Comparison of ENCODE assay signal across 8 cellular contexts in genomic region chr11:66478823-66479740, GRCh38. TPM values are rescaled to one million over a fixed set of nuclear protein-coding genes. Genes with fewer than 3 reads are reported as not detected.
DNase-seq lines count a peak whose midpoint lies in the region; ATAC-seq and TF ChIP-seq lines count a peak whose summit lies in the region.

No MANE protein-coding gene starts in this region.

- peak; percentile 34 for DNase-seq in ACHN
- DNase-seq in GM12865 (ENCODE audit: low read depth) = peak; percentile 63
- DNase-seq in NCI-H82 treated with DMSO at 0.1 percent for 48 hours (lab: John Stamatoyannopoulos, UW; ENCODE audit: unreplicated experiment) = peak; percentile 7
- peak in 1 of 2 donors; percentile 78 for DNase-seq in ascending aorta (ENCODE audit: low spot score in 2 of 2)
- DNase-seq in iPS DF 6.9 (ENCODE audit: low read depth, low spot score) = no peak
- no peak for DNase-seq in skeletal muscle cell (ENCODE audit: low read depth)

- H3K36me3 ChIP-seq in ascending aorta (peaks cover 10 to 21% of the 10 kb centered on the region in 2 donors), iPS DF 6.9 (ENCODE audit: control insufficient read depth, insufficient read depth, low read length) (peaks cover 5% of the 10 kb centered on the region; the same call in 1 of the 2 replicates)

- peak overlapping the region; percentile 76 for H3K4me3 ChIP-seq in GM12865 (ENCODE audit: low read depth, low read length)
- H3K4me3 ChIP-seq in ascending aorta = peak overlapping the region; percentile 67 to 75
- peak overlapping the region; percentile 90; the same call in 1 of the 2 replicates for H3K4me3 ChIP-seq in iPS DF 6.9 (ENCODE audit: low read length)
- peak overlapping the region; percentile 64 for H3K4me3 ChIP-seq in skeletal muscle cell (ENCODE audit: low read depth, low read length)

- in situ Hi-C loops in ACHN (cut with HindIII; ENCODE audit: low pct_ligation_motif_present, low pct_unique_long_range_greater_than_20kb, low sequenced_read_pairs) = no loop called here

- peak overlapping the region; percentile 84 to 92 for H3K27ac ChIP-seq in ascending aorta
- no peak overlapping the region for H3K27ac ChIP-seq in iPS DF 6.9 (ENCODE audit: low read length)

- TF ChIP-seq CTCF in GM12865 (IDR thresholded peaks at IDR 0.05; ENCODE audit: insufficient read depth, low read depth, low read length, missing control alignments) = peak; percentile 88
- peak; percentile 44 to 64 (median 50) for TF ChIP-seq CTCF in ascending aorta (IDR thresholded peaks at IDR 0.05)

- H3K4me1 ChIP-seq in ascending aorta (peaks cover 0 to 13% of the 10 kb centered on the region in 2 donors), iPS DF 6.9 (ENCODE audit: control insufficient read depth, insufficient read depth, low read length) (peaks cover 2% of the 10 kb centered on the region)

- no peak for ATAC-seq in GM18517 (IDR thresholded peaks at IDR 0.05; ENCODE audit: unreplicated experiment)
- ATAC-seq in GM21786 (IDR thresholded peaks at IDR 0.05; ENCODE audit: unreplicated experiment) = no peak

- H3K9me3 ChIP-seq in ascending aorta = no peaks in the 10 kb centered on the region
- H3K9me3 ChIP-seq in iPS DF 6.9 (ENCODE audit: control insufficient read depth, insufficient read depth, low read length) = no peaks in the 10 kb centered on the region

- WGBS in iPS DF 6.9 (ENCODE audit: insufficient coverage, insufficient read length) = no CpG with 5 or more reads among the region's 22 CpGs

- H3K27me3 ChIP-seq in ascending aorta (no peaks in the 10 kb centered on the region), iPS DF 6.9 (ENCODE audit: control insufficient read depth, insufficient read depth, low read length) (no peaks in the 10 kb centered on the region)

- intact Hi-C loops in ascending aorta (cut with DNase I) = no loop called here

RNA-seq across cellular contexts. Expression of gene DPP3, which starts 1.2 kb away (rescaled TPM):
- total RNA-seq in ascending aorta = 14.8 TPM

RNA-seq across cellular contexts. Expression of gene PELI3, which starts 12.4 kb away (rescaled TPM):
- total RNA-seq in ascending aorta = 13.2 TPM

RNA-seq across cellular contexts. Expression of gene BBS1, which starts 31.4 kb away (rescaled TPM):
- 39.6 TPM for total RNA-seq in ascending aorta

RNA-seq across cellular contexts. Expression of gene MRPL11, which starts 40.4 kb away (rescaled TPM):
- 96.2 TPM for total RNA-seq in ascending aorta

RNA-seq across cellular contexts. Expression of gene NPAS4, which starts 58.2 kb away (rescaled TPM):
- 5.0 TPM for total RNA-seq in ascending aorta

Comparison
In these comparisons a context has a peak if more than half of its experiments do, and no peak if none do; other contexts are left out.
1. DNase-seq: peak in ACHN (single experiment), GM12865 (single experiment) and NCI-H82 treated with DMSO at 0.1 percent for 48 hours (single experiment); none in iPS DF 6.9 (single experiment) and skeletal muscle cell (single experiment).
2. Peak in every context shown above with its lines, with median percentiles within 50 percentile points of each other: H3K4me3 ChIP-seq.